Comparison of ENCODE assay signal across 2 cellular contexts in genomic region chr6:3011158-3011557, GRCh38.
TF ChIP-seq lines count a peak whose summit lies in the region.

No MANE protein-coding gene starts in this region.

TF ChIP-seq in SK-N-SH treated with all-trans-retinoic acid at 6 μM for 48 hours, 23 proteins besides CTCF, POLR2A, EP300 and RAD21 (continued from another document):
- no peak for TF ChIP-seq POU6F1 (CRISPR knock-in tag; IDR thresholded peaks at IDR 0.05; ENCODE audit: borderline replicate concordance, low read depth)

TF ChIP-seq in SK-N-SH, 30 proteins besides CTCF, POLR2A, EP300 and RAD21 (continued from another document):
- no peak for TF ChIP-seq FOXJ3 (CRISPR knock-in tag; IDR thresholded peaks at IDR 0.05)
- no peak for TF ChIP-seq RFX5 (IDR thresholded peaks at IDR 0.05; ENCODE audit: low read length)
